ENCODE assay signal across 13 cellular contexts in genomic region chr12:50618864-50619609, GRCh38.
A peak's percentile ranks its signal among the peaks of the same experiment; 100 is the strongest.
DNase-seq lines count a peak whose midpoint lies in the region; ATAC-seq, FAIRE-seq and TF ChIP-seq lines count a peak whose summit lies in the region.
"Had no signal": no experiment of that assay in that cellular context is flagged by ENCODE, and none has a peak within 500 bp of the region (broad histone marks: within the 10 kb centered on the region; RNA-seq: fewer than 3 reads in every experiment).

No MANE protein-coding gene starts in this region.

- intact Hi-C loops in pancreas (cut with DNase I) = no loop called here

- H3K4me3 Mint-ChIP-seq in endothelial cell (ENCODE audit: unreplicated experiment) = peak overlapping the region; percentile 14
- H3K4me3 Mint-ChIP-seq in activated CD4-positive, alpha-beta memory T cell treated with anti-CD3 and anti-CD28 coated beads, Interleukin-2, amount 10 ng/mL, durations not matched to agents 7 days and 5 days = no peak overlapping the region
- H3K4me3 Mint-ChIP-seq: nephron had no signal

- no peaks in the 10 kb centered on the region for H3K27me3 ChIP-seq in pancreas
- H3K27me3 ChIP-seq: ascending aorta had no signal

- FAIRE-seq in pancreas (lab: Jason Lieb, UNC) = no peak
- FAIRE-seq: A204.1 had no signal

- H3K36me3 Mint-ChIP-seq in endothelial cell (ENCODE audit: low read depth, unreplicated experiment) = no peaks in the 10 kb centered on the region
- no peaks in the 10 kb centered on the region for H3K36me3 Mint-ChIP-seq in activated CD4-positive, alpha-beta memory T cell treated with anti-CD3 and anti-CD28 coated beads, Interleukin-2, amount 10 ng/mL, durations not matched to agents 7 days and 5 days (ENCODE audit: low read depth)

- H3K4me1 ChIP-seq in pancreas = peaks cover 16 to 35% (median 19%) of the 10 kb centered on the region in 3 donors

- H3K27me3 Mint-ChIP-seq in endothelial cell (ENCODE audit: unreplicated experiment) = peaks cover 2% of the 10 kb centered on the region
- no peaks in the 10 kb centered on the region for H3K27me3 Mint-ChIP-seq in activated CD4-positive, alpha-beta memory T cell treated with anti-CD3 and anti-CD28 coated beads, Interleukin-2, amount 10 ng/mL, durations not matched to agents 7 days and 5 days

- peaks cover 45% of the 10 kb centered on the region for H3K4me1 Mint-ChIP-seq in endothelial cell (ENCODE audit: unreplicated experiment)
- peaks cover 25% of the 10 kb centered on the region for H3K4me1 Mint-ChIP-seq in activated CD4-positive, alpha-beta memory T cell treated with anti-CD3 and anti-CD28 coated beads, Interleukin-2, amount 10 ng/mL, durations not matched to agents 7 days and 5 days

- ATAC-seq in pancreas = peak; percentile 58 to 70 (median 64)

- no peaks in the 10 kb centered on the region for H3K36me3 ChIP-seq in pancreas
- H3K36me3 ChIP-seq: ascending aorta had no signal

- POLR2A ChIA-PET in activated CD4-positive, alpha-beta memory T cell treated with anti-CD3 and anti-CD28 coated beads, Interleukin-2, amount 10 ng/mL, durations not matched to agents 7 days and 5 days (lab: Charles Lee) = interaction anchor here (0.5 kb wide), 1 partner anchor 217 kb away, joined by 3 read pairs; no protein-coding TSS in a partner anchor

- peak; percentile 28 to 87 (median 57) for DNase-seq in NCI-H1417 (lab: John Stamatoyannopoulos, UW)
- no peak for DNase-seq in NCI-H1417 treated with DMSO at 0.1 percent for 48 hours (lab: John Stamatoyannopoulos, UW)
- peak; percentile 72 for DNase-seq in NCI-H748 (lab: John Stamatoyannopoulos, UW; ENCODE audit: unreplicated experiment)
- DNase-seq in endothelial cell (ENCODE audit: low spot score) = no peak
- DNase-seq in pancreas = peak in 1 of 6 donors; percentile 16
- no peak for DNase-seq in NCI-H526 treated with DMSO at 0.1 percent for 48 hours (lab: John Stamatoyannopoulos, UW)
- DNase-seq in AG20443 (ENCODE audit: low spot score) = no peak
- DNase-seq in activated CD4-positive, alpha-beta memory T cell treated with anti-CD3 and anti-CD28 coated beads, Interleukin-2, amount 10 ng/mL, durations not matched to agents 7 days and 5 days = no peak
- DNase-seq: head of caudate nucleus, Karpas-422 had no signal

- no peaks in the 10 kb centered on the region for H3K9me3 ChIP-seq in pancreas
- H3K9me3 ChIP-seq: ascending aorta had no signal

- H3K27ac ChIP-seq in pancreas = peak overlapping the region in 1 of 4 donors; percentile 16
- H3K27ac ChIP-seq: ascending aorta had no signal

- CTCF ChIA-PET in activated CD4-positive, alpha-beta memory T cell treated with anti-CD3 and anti-CD28 coated beads, Interleukin-2, amount 10 ng/mL, durations not matched to agents 7 days and 5 days (lab: Charles Lee) = no interaction called here

- H3K27ac Mint-ChIP-seq in endothelial cell (ENCODE audit: unreplicated experiment) = no peak overlapping the region
- H3K27ac Mint-ChIP-seq in activated CD4-positive, alpha-beta memory T cell treated with anti-CD3 and anti-CD28 coated beads, Interleukin-2, amount 10 ng/mL, durations not matched to agents 7 days and 5 days = no peak overlapping the region

- TF ChIP-seq CTCF in endothelial cell (IDR thresholded peaks at IDR 0.05; ENCODE audit: unreplicated experiment) (no peak), pancreas (IDR thresholded peaks at IDR 0.05) (no peak)

- no peak overlapping the region for H3K4me3 ChIP-seq in pancreas
- H3K4me3 ChIP-seq: ascending aorta had no signal

- H3K9me3 Mint-ChIP-seq in endothelial cell (ENCODE audit: unreplicated experiment) = no peaks in the 10 kb centered on the region
- H3K9me3 Mint-ChIP-seq in activated CD4-positive, alpha-beta memory T cell treated with anti-CD3 and anti-CD28 coated beads, Interleukin-2, amount 10 ng/mL, durations not matched to agents 7 days and 5 days = no peaks in the 10 kb centered on the region
- H3K9me3 Mint-ChIP-seq: nephron had no signal

- 49 to 60% methylated on average over 7 of the region's 7 CpGs for WGBS in pancreas, 2 donors

Comparison
In these comparisons a context has a peak if more than half of its experiments do, and no peak if none do; other contexts are left out.
1. DNase-seq: peak in NCI-H1417 (3 of 3) and NCI-H748 (single experiment); none in NCI-H1417 treated with DMSO at 0.1 percent for 48 hours (single experiment), endothelial cell (single experiment), NCI-H526 treated with DMSO at 0.1 percent for 48 hours (single experiment), AG20443 (single experiment) and activated CD4-positive, alpha-beta memory T cell treated with anti-CD3 and anti-CD28 coated beads, Interleukin-2, amount 10 ng/mL, durations not matched to agents 7 days and 5 days (single experiment).